In genomic region chr9:91361294-91362201, GRCh38 we compare ENCODE assay signal across 8 cellular contexts. TPM values are rescaled to one million over a fixed set of nuclear protein-coding genes. Genes with fewer than 3 reads are reported as not detected.
DNase-seq lines count a peak whose midpoint lies in the region; ATAC-seq and TF ChIP-seq lines count a peak whose summit lies in the region.

Gene AUH (minus strand): TSS chr9:91361918. CDS start chr9:91361889, 29 bp downstream.

- CTCF ChIA-PET in AG04449 (lab: Yijun Ruan, JAX), result interaction anchor here (0.7 to 1.0 kb wide), 5 partner anchors 21 to 326 kb away, joined by 3 read pairs; no protein-coding TSS in a partner anchor
- CTCF ChIA-PET in activated CD4-positive, alpha-beta T cell treated with anti-CD3 and anti-CD28 coated beads for 36 hours (lab: Charles Lee), result interaction anchor here (0.9 to 1.4 kb wide), 5 partner anchors 21 to 446 kb away, joined by 3 to 7 read pairs (median 3); no protein-coding TSS in a partner anchor

- intact Hi-C loops in activated CD4-positive, alpha-beta T cell treated with anti-CD3 and anti-CD28 coated beads for 36 hours (cut with DNase I, micrococcal nuclease), result no loop called here

- DNase-seq in AG04449 (ENCODE audit: low read depth, low spot score) (no peak), NCI-H2196 treated with DMSO at 0.1 percent for 48 hours (lab: John Stamatoyannopoulos, UW; ENCODE audit: unreplicated experiment) (peak; percentile 56), chondrocyte (ENCODE audit: low spot score) (peak; percentile 91), kidney tubule cell (ENCODE audit: low spot score) (peak; percentile 87)
- DNase-seq in activated CD4-positive, alpha-beta T cell treated with anti-CD3 and anti-CD28 coated beads for 36 hours, result peak; percentile 93
- peak; percentile 60 to 78 for DNase-seq in stimulated activated CD4-positive, alpha-beta T cell treated with anti-CD3 and anti-CD28 coated beads, Interleukin-1b, Interleukin-23, amount 100 ng/mL, for 1 hour (ENCODE audit: low read depth in 2 of 2)

- H3K9me3 Mint-ChIP-seq in activated CD4-positive, alpha-beta T cell treated with anti-CD3 and anti-CD28 coated beads for 36 hours (ENCODE audit: low read depth), result no peaks in the 10 kb centered on the region
- no peaks in the 10 kb centered on the region for H3K9me3 Mint-ChIP-seq in chondrocyte (ENCODE audit: low read depth)

- peak within 1 kb of the TSS; percentile 86 for H3K27ac Mint-ChIP-seq in activated CD4-positive, alpha-beta T cell treated with anti-CD3 and anti-CD28 coated beads for 36 hours
- H3K27ac Mint-ChIP-seq in chondrocyte (ENCODE audit: unreplicated experiment), result peak within 1 kb of the TSS; percentile 90

- TF ChIP-seq CTCF in AG04449 (IDR thresholded peaks at IDR 0.05; ENCODE audit: insufficient read depth, low read length, missing control alignments), result no peak
- TF ChIP-seq CTCF in chondrocyte (IDR thresholded peaks at IDR 0.05), result peak; percentile 40

- ATAC-seq in GM18517 (IDR thresholded peaks at IDR 0.05; ENCODE audit: unreplicated experiment) (peak; percentile 86), HG03025 (IDR thresholded peaks at IDR 0.05; ENCODE audit: low FRiP score, unreplicated experiment) (peak; percentile 76)
- ATAC-seq in activated CD4-positive, alpha-beta T cell treated with anti-CD3 and anti-CD28 coated beads for 36 hours, result peak; percentile 74

- peak within 1 kb of the TSS; percentile 87 for H3K4me3 Mint-ChIP-seq in activated CD4-positive, alpha-beta T cell treated with anti-CD3 and anti-CD28 coated beads for 36 hours
- H3K4me3 Mint-ChIP-seq in chondrocyte (ENCODE audit: unreplicated experiment), result peak within 1 kb of the TSS; percentile 94

- no peaks in the 10 kb centered on the region for H3K27me3 Mint-ChIP-seq in activated CD4-positive, alpha-beta T cell treated with anti-CD3 and anti-CD28 coated beads for 36 hours
- no peaks in the 10 kb centered on the region for H3K27me3 Mint-ChIP-seq in chondrocyte (ENCODE audit: low read depth)

- H3K4me3 ChIP-seq in AG04449 (ENCODE audit: low read depth, low read length), result peak within 1 kb of the TSS; percentile 87

- peaks cover 52% of the 10 kb centered on the region for H3K4me1 Mint-ChIP-seq in activated CD4-positive, alpha-beta T cell treated with anti-CD3 and anti-CD28 coated beads for 36 hours
- peaks cover 17% of the 10 kb centered on the region for H3K4me1 Mint-ChIP-seq in chondrocyte (ENCODE audit: low read depth)

- peaks cover 35% of the 10 kb centered on the region for H3K36me3 Mint-ChIP-seq in activated CD4-positive, alpha-beta T cell treated with anti-CD3 and anti-CD28 coated beads for 36 hours (ENCODE audit: low read depth)
- no peaks in the 10 kb centered on the region for H3K36me3 Mint-ChIP-seq in chondrocyte (ENCODE audit: low read depth)

- POLR2A ChIA-PET in AG04449 (lab: Yijun Ruan, JAX), result no interaction called here
- POLR2A ChIA-PET in activated CD4-positive, alpha-beta T cell treated with anti-CD3 and anti-CD28 coated beads for 36 hours (lab: Charles Lee), result interaction anchor here (0.6 to 4.4 kb wide), 5 partner anchors 14 to 169 kb away, joined by 3 to 24 read pairs (median 6); partner anchors contain the start of gene NFIL3

RNA-seq across cellular contexts. Expression of gene AUH, which starts in this region (rescaled TPM):
- total RNA-seq in activated CD4-positive, alpha-beta T cell treated with anti-CD3 and anti-CD28 coated beads for 36 hours, result 10 to 100 TPM; 30.4 to 30.8 TPM
- total RNA-seq in chondrocyte, result 8.8 to 11.5 TPM (median 9.1 TPM) in 3 replicates
